20 cellular contexts compared by ENCODE assay signal in the genomic region with DNA sequence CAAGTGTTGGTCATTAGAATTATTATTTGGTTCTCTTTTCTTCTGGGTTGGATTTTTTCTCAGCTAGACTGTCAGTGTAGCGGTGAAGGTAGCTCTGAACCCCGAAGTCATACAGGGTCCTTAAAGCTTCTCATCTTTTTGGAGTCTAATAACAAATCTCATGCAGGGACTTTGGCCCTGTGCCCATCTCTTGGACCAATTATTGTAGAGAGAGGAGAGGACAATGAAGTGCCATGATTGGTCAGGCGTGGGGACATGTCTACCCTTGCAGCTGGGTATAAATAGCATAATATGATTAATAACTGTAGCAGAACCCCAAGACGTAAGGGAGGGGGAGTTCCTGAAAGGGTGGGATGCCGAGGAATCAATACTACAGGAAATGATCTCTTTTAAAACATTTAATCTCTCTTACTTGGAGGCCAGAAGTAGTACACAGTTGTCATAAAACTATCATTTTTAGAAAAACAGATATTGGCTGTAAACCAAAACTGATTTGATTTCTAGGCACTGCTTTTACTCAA. TPM values are rescaled to one million over a fixed set of nuclear protein-coding genes. Genes with fewer than 3 reads are reported as not detected.
DNase-seq lines count a peak whose midpoint lies in the region; ATAC-seq and TF ChIP-seq lines count a peak whose summit lies in the region.
"Had no signal": no experiment of that assay in that cellular context is flagged by ENCODE, and none has a peak within 500 bp of the region (broad histone marks: within the 10 kb centered on the region; RNA-seq: fewer than 3 reads in every experiment).

No MANE protein-coding gene starts in this region.

- intact Hi-C loops in left colon (cut with DNase I, micrococcal nuclease): no loop called here

- H3K36me3 Mint-ChIP-seq in nephron (ENCODE audit: low read depth): no peaks in the 10 kb centered on the region
- H3K36me3 Mint-ChIP-seq: CD8-positive, alpha-beta memory T cell had no signal

- H3K36me3 ChIP-seq in HEK293 (ENCODE audit: control insufficient read depth in 2 of 2, insufficient read depth in 1 of 2, low read length in 2 of 2): no peaks in the 10 kb centered on the region
- H3K36me3 ChIP-seq: BLaER1 had no signal

- H3K4me1 Mint-ChIP-seq in nephron: peaks cover 18% of the 10 kb centered on the region
- H3K4me1 Mint-ChIP-seq: CD8-positive, alpha-beta memory T cell had no signal

- peak; percentile 11 to 74 (median 47) for DNase-seq in NCI-H1417 (lab: John Stamatoyannopoulos, UW)
- no peak for DNase-seq in NCI-H1417 treated with DMSO at 0.1 percent for 48 hours (lab: John Stamatoyannopoulos, UW)
- DNase-seq in NCI-H524 treated with DMSO at 0.1 percent for 48 hours (lab: John Stamatoyannopoulos, UW): peak; percentile 42
- no peak for DNase-seq in activated CD4-positive, CD25-positive, alpha-beta regulatory T cell (lab: John Stamatoyannopoulos, UW)
- DNase-seq in left colon: no peak
- DNase-seq: CD8-positive, alpha-beta memory T cell; GDM1; H7; NCI-H1092; NCI-H2029; NCI-H748 treated with DMSO at 0.1 percent for 48 hours; SHP77 had no signal

- no peaks in the 10 kb centered on the region for H3K9me3 ChIP-seq in HEK293 (ENCODE audit: control insufficient read depth, insufficient read depth, low read depth, low read length)
- H3K9me3 ChIP-seq: BLaER1 had no signal

- no peaks in the 10 kb centered on the region for H3K27me3 Mint-ChIP-seq in nephron (ENCODE audit: low read depth)

- no peak overlapping the region for H3K4me3 ChIP-seq in HEK293 (ENCODE audit: low read depth, low read length)
- H3K4me3 ChIP-seq: BLaER1 had no signal

- POLR2A ChIA-PET in HEK293 (lab: Yijun Ruan, JAX): interaction anchor here (1.3 kb wide), 1 partner anchor 9 kb away, joined by 8 read pairs; a partner anchor contains a TSS

- H3K9me3 Mint-ChIP-seq in nephron: no peaks in the 10 kb centered on the region
- H3K9me3 Mint-ChIP-seq: CD8-positive, alpha-beta memory T cell; T-helper 1 cell treated with Interleukin-12 subunit alpha and Interleukin-12 subunit beta and Interleukin-4 antibody, amounts not matched to agents 30 μg/mL and 1 μg/mL, for 36 hours had no signal

- TF ChIP-seq CTCF in HEK293 (tag by site-specific recombination; IDR thresholded peaks at IDR 0.05) (no peak), nephron (IDR thresholded peaks at IDR 0.05; ENCODE audit: unreplicated experiment in 3 of 3) (no peak)

- no peak overlapping the region for H3K4me3 Mint-ChIP-seq in nephron
- H3K4me3 Mint-ChIP-seq: CD8-positive, alpha-beta memory T cell; T-helper 1 cell treated with Interleukin-12 subunit alpha and Interleukin-12 subunit beta and Interleukin-4 antibody, amounts not matched to agents 30 μg/mL and 1 μg/mL, for 36 hours had no signal

- CTCF ChIA-PET in HEK293 (lab: Yijun Ruan, JAX): interaction anchor here (0.9 to 1.0 kb wide), 2 partner anchors 17 to 326 kb away, joined by 3 read pairs; a partner anchor contains a TSS

- H3K27ac Mint-ChIP-seq in nephron: peak overlapping the region in 2 of 3 experiments; percentile 6 to 26
- H3K27ac Mint-ChIP-seq: CD8-positive, alpha-beta memory T cell; T-helper 1 cell treated with Interleukin-12 subunit alpha and Interleukin-12 subunit beta and Interleukin-4 antibody, amounts not matched to agents 30 μg/mL and 1 μg/mL, for 36 hours had no signal

- ATAC-seq in GM21619 (IDR thresholded peaks at IDR 0.05; ENCODE audit: unreplicated experiment) (no peak), left colon (no peak)
- ATAC-seq: HepG2 had no signal

- H3K4me1 ChIP-seq in HEK293 (ENCODE audit: control insufficient read depth, insufficient read depth, low read length): peaks cover 44% of the 10 kb centered on the region
- H3K4me1 ChIP-seq: BLaER1 had no signal

- H3K27ac ChIP-seq in HEK293 (ENCODE audit: extremely low read depth, low read depth, low read length): no peak overlapping the region
- H3K27ac ChIP-seq: 22Rv1, BLaER1, KMS-11 had no signal

TF ChIP-seq in HEK293, 187 proteins besides CTCF, POLR2A, EP300 and RAD21:
- TF ChIP-seq ZNF169 (tag by site-specific recombination; IDR thresholded peaks at IDR 0.05) (no peak), ZNF585B (tag by site-specific recombination; IDR thresholded peaks at IDR 0.05) (no peak), EGR2 (tag by site-specific recombination; IDR thresholded peaks at IDR 0.05; ENCODE audit: low read depth) (no peak), ZBTB1 (tag by site-specific recombination; IDR thresholded peaks at IDR 0.05) (no peak), ZFHX2 (tag by site-specific recombination; conservative IDR thresholded peaks at IDR 0.05) (no peak), ZNF660 (tag by site-specific recombination; IDR thresholded peaks at IDR 0.05) (peak; percentile 17; the same call in 1 of the 2 replicates)
TF ChIP-seq in HEK293: peak in this region for 1.

RNA-seq across cellular contexts. Expression of a gene that starts 8.8 kb away (rescaled TPM):
- 10 to 100 TPM; 58.2 to 78.6 TPM for total RNA-seq in left colon

Comparison
In these comparisons a context has a peak if more than half of its experiments do, and no peak if none do; other contexts are left out.
1. DNase-seq: peak in NCI-H1417 (3 of 3) and NCI-H524 treated with DMSO at 0.1 percent for 48 hours (single experiment); none in NCI-H1417 treated with DMSO at 0.1 percent for 48 hours (single experiment), activated CD4-positive, CD25-positive, alpha-beta regulatory T cell (0 of 4) and left colon (0 of 2).